ENCODE assay signal across 8 cellular contexts in the genomic region with DNA sequence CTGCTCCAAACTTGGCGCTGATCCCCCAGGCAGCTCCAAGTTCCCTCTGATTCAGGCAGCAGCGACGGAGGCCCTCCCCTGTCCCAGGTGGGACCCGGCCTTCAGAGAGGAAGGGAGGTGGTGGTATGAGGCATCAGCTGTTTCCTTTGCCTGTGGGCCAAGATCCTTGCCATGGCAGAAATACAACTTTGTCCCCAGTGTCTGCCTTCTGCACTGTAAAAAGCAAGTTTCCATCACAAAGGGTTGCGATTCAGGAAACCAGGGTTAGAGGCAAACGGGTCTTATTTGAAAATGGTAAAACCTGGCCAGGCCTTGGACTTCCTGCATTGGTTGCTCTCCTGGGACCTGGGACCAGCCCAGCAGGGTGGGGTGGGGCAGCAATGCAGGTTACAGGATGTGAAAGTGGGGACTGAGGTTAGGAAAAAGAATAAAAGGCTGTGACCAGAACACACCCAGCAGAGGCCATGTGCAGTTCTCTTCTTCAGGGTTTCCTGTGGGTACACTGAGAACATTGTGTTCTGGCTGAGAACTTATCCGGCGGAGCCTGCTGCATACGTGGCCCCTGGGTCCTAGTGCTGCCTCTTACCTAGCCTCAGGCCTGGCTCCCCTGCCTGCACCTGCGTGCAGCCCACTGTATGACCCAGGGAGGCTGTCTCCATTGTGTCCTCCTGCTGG. TPM values are rescaled to one million over a fixed set of nuclear protein-coding genes. Genes with fewer than 3 reads are reported as not detected.
DNase-seq lines count a peak whose midpoint lies in the region; ATAC-seq, FAIRE-seq and TF ChIP-seq lines count a peak whose summit lies in the region.

No MANE protein-coding gene starts in this region.

- no peak overlapping the region for H3K27ac ChIP-seq in IMR-90 (ENCODE audit: insufficient read depth, low read length)
- H3K27ac ChIP-seq in mesenchymal stem cell (ENCODE audit: low read length, poor library complexity, severe bottlenecking), result no peak overlapping the region

- no peak for TF ChIP-seq RAD21 in IMR-90 (IDR thresholded peaks at IDR 0.05; ENCODE audit: low read length)

- H2AK5ac ChIP-seq in IMR-90 (ENCODE audit: low read depth, low read length) (peak overlapping the region; percentile 55), mesenchymal stem cell (ENCODE audit: low read length, severe bottlenecking) (peak overlapping the region; percentile 42)

- no peak overlapping the region for H4K8ac ChIP-seq in IMR-90 (ENCODE audit: low read depth in 2 of 2, low read length in 2 of 2)
- peak overlapping the region; percentile 98 for H4K8ac ChIP-seq in mesenchymal stem cell (ENCODE audit: low read length)

- H3K18ac ChIP-seq in IMR-90 (ENCODE audit: low read depth, low read length) (no peak overlapping the region), mesenchymal stem cell (ENCODE audit: low read depth in 1 of 2, low read length in 2 of 2) (peak overlapping the region; percentile 95 to 100)

- H3K79me1 ChIP-seq in IMR-90 (ENCODE audit: low read depth in 1 of 2, low read length in 2 of 2), result no peaks in the 10 kb centered on the region; a peak in 1 of 4 replicates
- H3K79me1 ChIP-seq in mesenchymal stem cell (replicated peaks; ENCODE audit: low read length, poor library complexity, severe bottlenecking), result no peaks in the 10 kb centered on the region

- TF ChIP-seq POLR2A in IMR-90 (IDR thresholded peaks at IDR 0.05; ENCODE audit: low read depth, low read length), result no peak

- H4K20me1 ChIP-seq in IMR-90 (ENCODE audit: insufficient read depth, low read length), result peaks cover 3% of the 10 kb centered on the region; the same call in 1 of the 2 replicates

- no peaks in the 10 kb centered on the region for H3K36me3 Mint-ChIP-seq in dendritic cell treated with granulocyte-macrophage colony-stimulating factor and Interleukin-4, amounts not matched to agents 40 ng/mL and 50 ng/mL, for 4 days (ENCODE audit: low read depth)

- H3K36me3 ChIP-seq in IMR-90 (ENCODE audit: control insufficient read depth, insufficient read depth, low read length), result no peaks in the 10 kb centered on the region
- no peaks in the 10 kb centered on the region for H3K36me3 ChIP-seq in mesenchymal stem cell (ENCODE audit: control insufficient read depth in 1 of 2, insufficient read depth in 2 of 2, low read depth in 1 of 2, low read length in 2 of 2)

- H4K91ac ChIP-seq in IMR-90 (ENCODE audit: insufficient read depth, low read depth, low read length) (peak overlapping the region; percentile 37; the same call in 1 of the 2 replicates), mesenchymal stem cell (ENCODE audit: low read length) (peak overlapping the region; percentile 99)

- peak; percentile 75 for ATAC-seq in GM21515 (IDR thresholded peaks at IDR 0.05; ENCODE audit: unreplicated experiment)
- no peak for ATAC-seq in IMR-90 (ENCODE audit: low read depth)

- H3K27me3 ChIP-seq in IMR-90 (ENCODE audit: control insufficient read depth, insufficient read depth, low read length) (no peaks in the 10 kb centered on the region), mesenchymal stem cell (ENCODE audit: control insufficient read depth in 1 of 2, insufficient read depth in 1 of 2, low read length in 2 of 2) (no peaks in the 10 kb centered on the region)

- peak overlapping the region; percentile 98 for H2BK12ac ChIP-seq in mesenchymal stem cell (ENCODE audit: low read length in 2 of 2)

- H3K14ac ChIP-seq in IMR-90 (replicated peaks; ENCODE audit: low read depth, low read length) (no peak overlapping the region), mesenchymal stem cell (ENCODE audit: low read length in 2 of 2) (peak overlapping the region; percentile 65 to 89)

- peaks cover 33% of the 10 kb centered on the region for H3K4me1 Mint-ChIP-seq in dendritic cell treated with granulocyte-macrophage colony-stimulating factor and Interleukin-4, amounts not matched to agents 40 ng/mL and 50 ng/mL, for 4 days (ENCODE audit: low read depth)

- H2BK20ac ChIP-seq in IMR-90 (ENCODE audit: low read depth, low read length), result no peak overlapping the region

- WGBS in IMR-90 (ENCODE audit: extremely low coverage in 2 of 2, insufficient read length in 1 of 2), 2 experiments, result 63% methylated on average over 6 of the region's 10 CpGs; no CpG with 5 or more reads in 1 of the 2 experiments
- WGBS in mesenchymal stem cell, result 29% methylated on average over 10 of the region's 10 CpGs

- FAIRE-seq in D721Med (lab: Jason Lieb, UNC), result no peak

- dilution Hi-C loops in IMR-90 (cut with HindIII; ENCODE audit: low sequenced_read_pairs, unreplicated experiment), result no loop called here

- H3K23ac ChIP-seq in IMR-90 (ENCODE audit: low read depth, low read length) (no peak overlapping the region; the same call in 1 of the 2 replicates), mesenchymal stem cell (ENCODE audit: low read length in 2 of 2) (peak overlapping the region in 1 of 2 experiments; percentile 87)

- peak overlapping the region; percentile 32; the same call in 1 of the 2 replicates for H2BK120ac ChIP-seq in IMR-90 (ENCODE audit: low read depth, low read length)
- H2BK120ac ChIP-seq in mesenchymal stem cell (ENCODE audit: low read depth, low read length), result peak overlapping the region; percentile 99

- H3K9me3 Mint-ChIP-seq in dendritic cell treated with granulocyte-macrophage colony-stimulating factor and Interleukin-4, amounts not matched to agents 40 ng/mL and 50 ng/mL, for 4 days, result no peaks in the 10 kb centered on the region

- no peak overlapping the region for H3K27ac Mint-ChIP-seq in dendritic cell treated with granulocyte-macrophage colony-stimulating factor and Interleukin-4, amounts not matched to agents 40 ng/mL and 50 ng/mL, for 4 days

- in situ Hi-C loops in IMR-90 (cut with MboI; ENCODE audit: low sequenced_read_pairs), result loop anchor here (10.0 kb wide), 1 partner anchor 86 kb away; no protein-coding TSS in a partner anchor

- no peak overlapping the region for H2BK5ac ChIP-seq in IMR-90 (ENCODE audit: low read depth, low read length, poor library complexity, severe bottlenecking)
- H2BK5ac ChIP-seq in mesenchymal stem cell (ENCODE audit: low read depth, low read length, poor library complexity, severe bottlenecking), result no peak overlapping the region

- H3K4me1 ChIP-seq in IMR-90 (ENCODE audit: control insufficient read depth, insufficient read depth, low read length) (peaks cover 20% of the 10 kb centered on the region), mesenchymal stem cell (ENCODE audit: control insufficient read depth, insufficient read depth, low read depth, low read length) (peaks cover 16% of the 10 kb centered on the region)

- peak overlapping the region; percentile 7; the same call in 1 of the 2 replicates for H4K5ac ChIP-seq in IMR-90 (ENCODE audit: low read depth, low read length)

- no peak overlapping the region for H3K56ac ChIP-seq in IMR-90 (ENCODE audit: extremely low read depth, insufficient read depth, low read length)

- no TSS peak for BruUV-seq in IMR-90 (replicated peaks; lab: Mats Ljungman, UMichigan)

- intact Hi-C loops in IMR-90 (cut with micrococcal nuclease), result no loop called here
- intact Hi-C loops in dendritic cell treated with granulocyte-macrophage colony-stimulating factor and Interleukin-4, amounts not matched to agents 40 ng/mL and 50 ng/mL, for 4 days (cut with micrococcal nuclease), result no loop called here

- H3K9me3 ChIP-seq in IMR-90 (ENCODE audit: control insufficient read depth, insufficient read depth, low read length), result no peaks in the 10 kb centered on the region
- no peaks in the 10 kb centered on the region for H3K9me3 ChIP-seq in mesenchymal stem cell (ENCODE audit: control insufficient read depth, low read length)

- POLR2A ChIA-PET in IMR-90 (lab: Charles Lee; ENCODE audit: unreplicated experiment), result interaction anchor here (0.6 kb wide), 1 partner anchor 19 kb away, joined by 7 read pairs; no protein-coding TSS in a partner anchor

- no peak for TF ChIP-seq CTCF in IMR-90 (conservative IDR thresholded peaks at IDR 0.05; ENCODE audit: low read depth, low read length)
- TF ChIP-seq CTCF in D721Med (IDR thresholded peaks at IDR 0.05; ENCODE audit: insufficient read depth, missing control alignments), result no peak

- H3K4ac ChIP-seq in IMR-90 (ENCODE audit: low read depth, low read length) (peak overlapping the region; percentile 9; the same call in 1 of the 2 replicates), mesenchymal stem cell (ENCODE audit: low read depth in 1 of 2, low read length in 2 of 2) (peak overlapping the region; percentile 94 to 99)

- DNase-seq in ELF-1 (ENCODE audit: low read depth, low spot score), result peak; percentile 60
- DNase-seq in IMR-90, result no peak
- DNase-seq in activated CD4-positive, alpha-beta T cell treated with anti-CD3 and anti-CD28 coated beads for 48 hours, result peak; percentile 79
- DNase-seq in mesenchymal stem cell, result peak; percentile 57
- peak; percentile 46 to 51 for DNase-seq in stimulated activated CD8-positive, alpha-beta memory T cell treated with anti-CD3 and anti-CD28 coated beads, Interleukin-2, amount 100 ng/mL, for 1 hour (ENCODE audit: low read depth in 2 of 2)
- DNase-seq in D721Med (ENCODE audit: insufficient read length, low spot score), result no peak

- H3K4me3 ChIP-seq in IMR-90 (ENCODE audit: insufficient read depth, low read depth, low read length) (no peak overlapping the region), mesenchymal stem cell (ENCODE audit: insufficient read depth in 1 of 2, low read depth in 1 of 2, low read length in 2 of 2) (peak overlapping the region in 1 of 2 experiments; percentile 37)

- H2AK9ac ChIP-seq in IMR-90 (replicated peaks; ENCODE audit: low read depth, low read length, poor library complexity), result no peak overlapping the region

- H3K4me2 ChIP-seq in IMR-90 (ENCODE audit: low read depth, low read length) (no peak overlapping the region), mesenchymal stem cell (ENCODE audit: low read length, poor library complexity, severe bottlenecking) (no peak overlapping the region)

- CTCF ChIA-PET in IMR-90 (lab: Yijun Ruan, JAX), result no interaction called here

- peak overlapping the region; percentile 9 for H3K4me3 Mint-ChIP-seq in dendritic cell treated with granulocyte-macrophage colony-stimulating factor and Interleukin-4, amounts not matched to agents 40 ng/mL and 50 ng/mL, for 4 days

- H3K27me3 Mint-ChIP-seq in dendritic cell treated with granulocyte-macrophage colony-stimulating factor and Interleukin-4, amounts not matched to agents 40 ng/mL and 50 ng/mL, for 4 days, result peaks cover 49% of the 10 kb centered on the region

- H3K9ac ChIP-seq in IMR-90 (ENCODE audit: low read depth, low read length), result no peak overlapping the region; the same call in 1 of the 2 replicates
- peak overlapping the region; percentile 60 for H3K9ac ChIP-seq in mesenchymal stem cell (ENCODE audit: low read length)

- H2AFZ ChIP-seq in IMR-90 (replicated peaks; ENCODE audit: low read length, poor library complexity) (peak overlapping the region; percentile 70), mesenchymal stem cell (ENCODE audit: low read depth, low read length) (no peak overlapping the region)

- H3K9me1 ChIP-seq in IMR-90 (ENCODE audit: insufficient read depth, low read length), result peaks cover 15% of the 10 kb centered on the region

- H2BK15ac ChIP-seq in IMR-90 (ENCODE audit: low read depth, low read length) (no peak overlapping the region), mesenchymal stem cell (ENCODE audit: low read depth, poor library complexity, severe bottlenecking) (peak overlapping the region; percentile 95)

RNA-seq across cellular contexts. Expression of a gene that starts 25.1 kb away (rescaled TPM):
- total RNA-seq in IMR-90 (2012; rRNA removed), result 108 and 110 TPM in 2 replicates
- 31.0 and 59.6 TPM in 2 replicates for polyA plus RNA-seq in IMR-90 (2012; rRNA removed)
- polyA plus RNA-seq in IMR-90 (2012; cell fraction: cytosol; rRNA removed), result 38.8 and 80.6 TPM in 2 replicates
- polyA plus RNA-seq in IMR-90 (2012; cell fraction: nucleus; rRNA removed; ENCODE audit: low replicate concordance), result 80.3 and 93.3 TPM in 2 replicates
- 109 TPM for polyA plus RNA-seq in mesenchymal stem cell (2013, experiment 1 of 2)
- 107 TPM for polyA plus RNA-seq in mesenchymal stem cell (2013, experiment 2 of 2)

RNA-seq across cellular contexts. Expression of a gene that starts 32.5 kb away (rescaled TPM):
- total RNA-seq in IMR-90 (2012; rRNA removed), result 21.0 and 21.9 TPM in 2 replicates
- 12.3 and 15.9 TPM in 2 replicates for polyA plus RNA-seq in IMR-90 (2012; rRNA removed)
- polyA plus RNA-seq in IMR-90 (2012; cell fraction: cytosol; rRNA removed), result 5.2 and 5.6 TPM in 2 replicates
- 1.5 and 9.0 TPM in 2 replicates for polyA plus RNA-seq in IMR-90 (2012; cell fraction: nucleus; rRNA removed; ENCODE audit: low replicate concordance)
- 36.0 TPM for polyA plus RNA-seq in mesenchymal stem cell (2013, experiment 1 of 2)
- 36.1 TPM for polyA plus RNA-seq in mesenchymal stem cell (2013, experiment 2 of 2)

RNA-seq across cellular contexts. Expression of a gene that starts 32.8 kb away (rescaled TPM):
- total RNA-seq in IMR-90 (2012; rRNA removed), result 26.3 and 35.3 TPM in 2 replicates
- polyA plus RNA-seq in IMR-90 (2012; rRNA removed), result 17.4 and 25.2 TPM in 2 replicates
- 11.2 and 14.4 TPM in 2 replicates for polyA plus RNA-seq in IMR-90 (2012; cell fraction: cytosol; rRNA removed)
- 4.8 and 19.4 TPM in 2 replicates for polyA plus RNA-seq in IMR-90 (2012; cell fraction: nucleus; rRNA removed; ENCODE audit: low replicate concordance)
- polyA plus RNA-seq in mesenchymal stem cell (2013, experiment 1 of 2), result 63.6 TPM
- 65.1 TPM for polyA plus RNA-seq in mesenchymal stem cell (2013, experiment 2 of 2)

Comparison
In these comparisons a context has a peak if more than half of its experiments do, and no peak if none do; other contexts are left out.
1. DNase-seq: peak in ELF-1 (single experiment), activated CD4-positive, alpha-beta T cell treated with anti-CD3 and anti-CD28 coated beads for 48 hours (single experiment), mesenchymal stem cell (single experiment) and stimulated activated CD8-positive, alpha-beta memory T cell treated with anti-CD3 and anti-CD28 coated beads, Interleukin-2, amount 100 ng/mL, for 1 hour (2 of 2); none in IMR-90 (single experiment) and D721Med (single experiment).